In the genomic region with DNA sequence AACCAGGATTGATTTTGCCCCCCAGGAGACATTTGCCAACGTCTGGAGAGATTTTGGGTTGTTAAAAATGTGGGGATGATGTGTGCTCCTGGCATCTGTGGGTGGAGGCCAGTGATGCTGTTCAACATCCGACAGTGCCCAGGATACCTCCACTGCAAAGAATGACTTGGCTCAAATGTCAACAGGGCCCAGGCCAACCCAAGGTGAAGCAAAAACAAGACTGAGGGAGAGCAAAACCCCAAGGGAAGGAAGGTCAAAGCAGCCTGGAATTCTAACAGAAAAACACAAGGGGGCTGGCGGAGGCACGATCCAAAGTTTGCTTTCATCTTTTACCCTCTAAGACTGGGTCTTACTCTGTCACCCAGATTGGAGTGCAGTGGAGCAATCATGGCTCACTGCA, we compare ENCODE assay signal across 23 cellular contexts. TPM values are rescaled to one million over a fixed set of nuclear protein-coding genes. Genes with fewer than 3 reads are reported as not detected.
DNase-seq lines count a peak whose midpoint lies in the region; ATAC-seq and TF ChIP-seq lines count a peak whose summit lies in the region.
"Had no signal": no experiment of that assay in that cellular context is flagged by ENCODE, and none has a peak within 500 bp of the region (broad histone marks: within the 10 kb centered on the region; RNA-seq: fewer than 3 reads in every experiment).

No MANE protein-coding gene starts in this region.

- intact Hi-C loops in activated T-helper 2 cell treated with anti-CD3 and anti-CD28 coated beads, Interferon-gamma antibody, Interleukin-2, Interleukin-4, amounts not matched to agents 10 μg/mL and 5 μg/mL and 100 μg/mL, durations not matched to agents 14 hours and 24 hours and 36 hours (cut with micrococcal nuclease): no loop called here

- H3K4me1 Mint-ChIP-seq in HFFc6 (ENCODE audit: low read depth): peaks cover 6% of the 10 kb centered on the region
- no peaks in the 10 kb centered on the region for H3K4me1 Mint-ChIP-seq in activated T-helper 2 cell treated with anti-CD3 and anti-CD28 coated beads, Interferon-gamma antibody, Interleukin-2, Interleukin-4, amounts not matched to agents 10 μg/mL and 5 μg/mL and 100 μg/mL, durations not matched to agents 14 hours and 24 hours and 36 hours (ENCODE audit: low read depth)
- H3K4me1 Mint-ChIP-seq in nephron progenitor cell: peaks cover 14% of the 10 kb centered on the region
- no peaks in the 10 kb centered on the region for H3K4me1 Mint-ChIP-seq in activated naive CD8-positive, alpha-beta T cell treated with anti-CD3 and anti-CD28 coated beads, Interleukin-2, amount 50 U/mL, for 24 hours
- H3K4me1 Mint-ChIP-seq: CD8-positive, alpha-beta memory T cell had no signal

- no peak for TF ChIP-seq CTCF in HFFc6 (IDR thresholded peaks at IDR 0.05)
- TF ChIP-seq CTCF in nephron progenitor cell (IDR thresholded peaks at IDR 0.05): no peak

- peaks cover 8% of the 10 kb centered on the region; the same call in 1 of the 2 replicates for H3K36me3 Mint-ChIP-seq in HFFc6 (ENCODE audit: low read depth)
- peaks cover 10% of the 10 kb centered on the region for H3K36me3 Mint-ChIP-seq in activated T-helper 2 cell treated with anti-CD3 and anti-CD28 coated beads, Interferon-gamma antibody, Interleukin-2, Interleukin-4, amounts not matched to agents 10 μg/mL and 5 μg/mL and 100 μg/mL, durations not matched to agents 14 hours and 24 hours and 36 hours (ENCODE audit: low read depth)
- H3K36me3 Mint-ChIP-seq in nephron progenitor cell (ENCODE audit: low read depth): peaks cover 25% of the 10 kb centered on the region
- peaks cover 3% of the 10 kb centered on the region for H3K36me3 Mint-ChIP-seq in activated naive CD8-positive, alpha-beta T cell treated with anti-CD3 and anti-CD28 coated beads, Interleukin-2, amount 50 U/mL, for 24 hours (ENCODE audit: low read depth)

- no peak for ATAC-seq in activated naive CD8-positive, alpha-beta T cell treated with anti-CD3 and anti-CD28 coated beads, Interleukin-2, amount 50 U/mL, for 24 hours
- ATAC-seq: naive thymus-derived CD4-positive, alpha-beta T cell had no signal

- H3K4me3 Mint-ChIP-seq in HFFc6 (no peak overlapping the region), nephron progenitor cell (no peak overlapping the region)
- H3K4me3 Mint-ChIP-seq in activated T-helper 2 cell treated with anti-CD3 and anti-CD28 coated beads, Interferon-gamma antibody, Interleukin-2, Interleukin-4, amounts not matched to agents 10 μg/mL and 5 μg/mL and 100 μg/mL, durations not matched to agents 14 hours and 24 hours and 36 hours (ENCODE audit: low read depth): no peak overlapping the region
- H3K4me3 Mint-ChIP-seq in activated naive CD8-positive, alpha-beta T cell treated with anti-CD3 and anti-CD28 coated beads, Interleukin-2, amount 50 U/mL, for 24 hours: no peak overlapping the region
- H3K4me3 Mint-ChIP-seq: CD8-positive, alpha-beta memory T cell; naive thymus-derived CD4-positive, alpha-beta T cell had no signal

- H3K27ac Mint-ChIP-seq in HFFc6 (peak overlapping the region; percentile 65), nephron progenitor cell (peak overlapping the region; percentile 49)
- H3K27ac Mint-ChIP-seq in activated T-helper 2 cell treated with anti-CD3 and anti-CD28 coated beads, Interferon-gamma antibody, Interleukin-2, Interleukin-4, amounts not matched to agents 10 μg/mL and 5 μg/mL and 100 μg/mL, durations not matched to agents 14 hours and 24 hours and 36 hours: peak overlapping the region; percentile 22
- H3K27ac Mint-ChIP-seq in activated naive CD8-positive, alpha-beta T cell treated with anti-CD3 and anti-CD28 coated beads, Interleukin-2, amount 50 U/mL, for 24 hours: no peak overlapping the region

- H3K9me3 Mint-ChIP-seq in HFFc6 (no peaks in the 10 kb centered on the region), nephron progenitor cell (no peaks in the 10 kb centered on the region)
- no peaks in the 10 kb centered on the region for H3K9me3 Mint-ChIP-seq in activated T-helper 2 cell treated with anti-CD3 and anti-CD28 coated beads, Interferon-gamma antibody, Interleukin-2, Interleukin-4, amounts not matched to agents 10 μg/mL and 5 μg/mL and 100 μg/mL, durations not matched to agents 14 hours and 24 hours and 36 hours
- no peaks in the 10 kb centered on the region for H3K9me3 Mint-ChIP-seq in activated naive CD8-positive, alpha-beta T cell treated with anti-CD3 and anti-CD28 coated beads, Interleukin-2, amount 50 U/mL, for 24 hours
- H3K9me3 Mint-ChIP-seq: CD8-positive, alpha-beta memory T cell; naive thymus-derived CD4-positive, alpha-beta T cell had no signal

- DNase-seq in ELF-1 (ENCODE audit: low read depth, low spot score) (peak; percentile 21), HFFc6 (no peak), nephron progenitor cell (no peak), NCI-H524 treated with DMSO at 0.1 percent for 48 hours (lab: John Stamatoyannopoulos, UW) (no peak), SW480 (ENCODE audit: low spot score) (no peak)
- no peak for DNase-seq in activated T-helper 2 cell treated with anti-CD3 and anti-CD28 coated beads, Interferon-gamma antibody, Interleukin-2, Interleukin-4, amounts not matched to agents 10 μg/mL and 5 μg/mL and 100 μg/mL, durations not matched to agents 14 hours and 24 hours and 36 hours (ENCODE audit: low spot score)
- no peak for DNase-seq in activated naive CD8-positive, alpha-beta T cell treated with anti-CD3 and anti-CD28 coated beads, Interleukin-2, amount 50 U/mL, for 24 hours
- DNase-seq: activated CD4-positive, alpha-beta T cell treated with anti-CD3 and anti-CD28 coated beads for 4 hours; activated CD8-positive, alpha-beta memory T cell treated with anti-CD3 and anti-CD28 coated beads for 24 hours; activated gamma-delta T cell; CD8-positive, alpha-beta memory T cell; central memory CD4-positive, alpha-beta T cell; cortex of kidney; HCEC 1CT; KG1; MG63; naive thymus-derived CD4-positive, alpha-beta T cell; NCI-H1105; NCI-H187 treated with DMSO at 0.1 percent for 48 hours; NCI-H2171; stimulated activated CD4-positive, alpha-beta T cell treated with anti-CD3 and anti-CD28 coated beads, Interleukin-4, amount 100 ng/mL, for 24 hours; T-helper 2 cell; tibial artery had no signal

- peaks cover 2% of the 10 kb centered on the region; the same call in 1 of the 2 replicates for H3K27me3 Mint-ChIP-seq in HFFc6 (ENCODE audit: insufficient read depth)
- no peaks in the 10 kb centered on the region for H3K27me3 Mint-ChIP-seq in activated T-helper 2 cell treated with anti-CD3 and anti-CD28 coated beads, Interferon-gamma antibody, Interleukin-2, Interleukin-4, amounts not matched to agents 10 μg/mL and 5 μg/mL and 100 μg/mL, durations not matched to agents 14 hours and 24 hours and 36 hours (ENCODE audit: low read depth)
- H3K27me3 Mint-ChIP-seq in nephron progenitor cell (ENCODE audit: low read depth, poor library complexity): peaks cover 5% of the 10 kb centered on the region
- no peaks in the 10 kb centered on the region for H3K27me3 Mint-ChIP-seq in activated naive CD8-positive, alpha-beta T cell treated with anti-CD3 and anti-CD28 coated beads, Interleukin-2, amount 50 U/mL, for 24 hours
- H3K27me3 Mint-ChIP-seq: CD8-positive, alpha-beta memory T cell; naive thymus-derived CD4-positive, alpha-beta T cell had no signal

RNA-seq across cellular contexts. Expression of a gene that starts 15.3 kb away (rescaled TPM):
- 100 to 1,000 TPM; 325 to 389 (median 363) TPM for total RNA-seq in HFFc6 (2021; fragmentation: NEBNext Ultra II Directional; extraction: Animal tissue kit (Norgen Biotek cat#: 25700))
- 95.3 and 97.7 TPM in 2 replicates for total RNA-seq in activated T-helper 2 cell treated with anti-CD3 and anti-CD28 coated beads, Interferon-gamma antibody, Interleukin-2, Interleukin-4, amounts not matched to agents 10 μg/mL and 5 μg/mL and 100 μg/mL, durations not matched to agents 14 hours and 24 hours and 36 hours

RNA-seq across cellular contexts. Expression of a gene that starts 53.8 kb away (rescaled TPM):
- total RNA-seq in HFFc6 (2021; fragmentation: NEBNext Ultra II Directional; extraction: Animal tissue kit (Norgen Biotek cat#: 25700)): 1 to 10 TPM; 7.8 to 9.1 (median 8.8) TPM
- total RNA-seq in activated T-helper 2 cell treated with anti-CD3 and anti-CD28 coated beads, Interferon-gamma antibody, Interleukin-2, Interleukin-4, amounts not matched to agents 10 μg/mL and 5 μg/mL and 100 μg/mL, durations not matched to agents 14 hours and 24 hours and 36 hours: 28.9 and 31.1 TPM in 2 replicates

RNA-seq across cellular contexts. Expression of a gene that starts 54.1 kb away (rescaled TPM):
- 10 to 100 TPM; 20.7 to 28.6 (median 24.4) TPM for total RNA-seq in HFFc6 (2021; fragmentation: NEBNext Ultra II Directional; extraction: Animal tissue kit (Norgen Biotek cat#: 25700))
- 97.0 and 99.7 TPM in 2 replicates for total RNA-seq in activated T-helper 2 cell treated with anti-CD3 and anti-CD28 coated beads, Interferon-gamma antibody, Interleukin-2, Interleukin-4, amounts not matched to agents 10 μg/mL and 5 μg/mL and 100 μg/mL, durations not matched to agents 14 hours and 24 hours and 36 hours
